20 cellular contexts compared by ENCODE assay signal in genomic region chr6:168380956-168381605, GRCh38.
"Had no signal": no experiment of that assay in that cellular context is flagged by ENCODE, and none has a peak within 500 bp of the region (broad histone marks: within the 10 kb centered on the region; RNA-seq: fewer than 3 reads in every experiment).

No MANE protein-coding gene starts in this region.

- DNase-seq: esophagus squamous epithelium; foreskin fibroblast; head of caudate nucleus; left cardiac atrium; left ventricle myocardium inferior; mesenchymal stem cell; midbrain; right lobe of liver; stimulated activated CD4-positive, alpha-beta T cell treated with anti-CD3 and anti-CD28 coated beads, Interleukin-2, amount 100 ng/mL, for 24 hours; stimulated activated CD4-positive, alpha-beta T cell treated with anti-CD3 and anti-CD28 coated beads, Interleukin-4, amount 100 ng/mL, for 4 hours; stimulated activated naive CD4-positive, alpha-beta T cell; thyroid gland; uterus had no signal

- H3K4me3 Mint-ChIP-seq: dendritic cell treated with granulocyte-macrophage colony-stimulating factor and Interleukin-4, amounts not matched to agents 40 ng/mL and 50 ng/mL, for 4 days; type B pancreatic cell had no signal

- H3K4me3 ChIP-seq: esophagus squamous epithelium, hepatocyte, left ventricle myocardium inferior, lung, ovary, prostate gland, right lobe of liver, thyroid gland, uterus had no signal

- H3K27ac ChIP-seq: esophagus squamous epithelium, hepatocyte, left ventricle myocardium inferior, neutrophil, ovary, prostate gland, right lobe of liver, thyroid gland, uterus had no signal

- H3K27ac Mint-ChIP-seq: dendritic cell treated with granulocyte-macrophage colony-stimulating factor and Interleukin-4, amounts not matched to agents 40 ng/mL and 50 ng/mL, for 4 days; type B pancreatic cell had no signal

- H3K9me3 ChIP-seq: esophagus squamous epithelium, left ventricle myocardium inferior, ovary, prostate gland, right lobe of liver, thyroid gland, uterus had no signal

- H3K36me3 ChIP-seq: esophagus squamous epithelium, left ventricle myocardium inferior, neutrophil, ovary, prostate gland, right lobe of liver, thyroid gland, uterus had no signal

- H3K36me3 Mint-ChIP-seq: type B pancreatic cell had no signal

- H3K9me3 Mint-ChIP-seq: type B pancreatic cell had no signal

- H3K4me1 ChIP-seq: right lobe of liver had no signal

- H3K27me3 Mint-ChIP-seq: dendritic cell treated with granulocyte-macrophage colony-stimulating factor and Interleukin-4, amounts not matched to agents 40 ng/mL and 50 ng/mL, for 4 days had no signal

- ATAC-seq: left cardiac atrium, right lobe of liver had no signal

- H3K27me3 ChIP-seq: hepatocyte, neutrophil, ovary, right lobe of liver, thyroid gland, uterus had no signal
